Comparison of ENCODE assay signal across 1 cellular context in genomic region chr11:8907116-8907515, GRCh38.
TF ChIP-seq lines count a peak whose summit lies in the region.

No MANE protein-coding gene starts in this region.

TF ChIP-seq in A549, 52 proteins besides CTCF, POLR2A, EP300 and RAD21:
- TF ChIP-seq SMC3 (IDR thresholded peaks at IDR 0.05) (no peak), MAFK (IDR thresholded peaks at IDR 0.05; ENCODE audit: partially characterized antibody) (no peak), ZC3H11A (IDR thresholded peaks at IDR 0.05) (no peak), JUN (IDR thresholded peaks at IDR 0.05) (no peak), E2F6 (IDR thresholded peaks at IDR 0.05; ENCODE audit: borderline replicate concordance, low read depth) (no peak), CBX2 (IDR thresholded peaks at IDR 0.05; ENCODE audit: borderline replicate concordance, low read depth) (no peak), CHD2 (IDR thresholded peaks at IDR 0.05; ENCODE audit: low read length, partially characterized antibody) (no peak), RNF2 (IDR thresholded peaks at IDR 0.05; ENCODE audit: borderline replicate concordance, low read depth) (no peak), HMGXB4 (CRISPR knock-in tag; IDR thresholded peaks at IDR 0.05; ENCODE audit: borderline replicate concordance) (no peak), ZSCAN20 (CRISPR knock-in tag; IDR thresholded peaks at IDR 0.05) (no peak), SREBF2 (IDR thresholded peaks at IDR 0.05) (no peak), MYC (IDR thresholded peaks at IDR 0.05; ENCODE audit: borderline replicate concordance, low read length) (no peak), TP53 (CRISPR knock-in tag; IDR thresholded peaks at IDR 0.05) (no peak)
- TF ChIP-seq, protein P1, sequence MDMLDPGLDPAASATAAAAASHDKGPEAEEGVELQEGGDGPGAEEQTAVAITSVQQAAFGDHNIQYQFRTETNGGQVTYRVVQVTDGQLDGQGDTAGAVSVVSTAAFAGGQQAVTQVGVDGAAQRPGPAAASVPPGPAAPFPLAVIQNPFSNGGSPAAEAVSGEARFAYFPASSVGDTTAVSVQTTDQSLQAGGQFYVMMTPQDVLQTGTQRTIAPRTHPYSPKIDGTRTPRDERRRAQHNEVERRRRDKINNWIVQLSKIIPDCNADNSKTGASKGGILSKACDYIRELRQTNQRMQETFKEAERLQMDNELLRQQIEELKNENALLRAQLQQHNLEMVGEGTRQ (IDR thresholded peaks at IDR 0.05) = no peak
- TF ChIP-seq, protein P2, sequence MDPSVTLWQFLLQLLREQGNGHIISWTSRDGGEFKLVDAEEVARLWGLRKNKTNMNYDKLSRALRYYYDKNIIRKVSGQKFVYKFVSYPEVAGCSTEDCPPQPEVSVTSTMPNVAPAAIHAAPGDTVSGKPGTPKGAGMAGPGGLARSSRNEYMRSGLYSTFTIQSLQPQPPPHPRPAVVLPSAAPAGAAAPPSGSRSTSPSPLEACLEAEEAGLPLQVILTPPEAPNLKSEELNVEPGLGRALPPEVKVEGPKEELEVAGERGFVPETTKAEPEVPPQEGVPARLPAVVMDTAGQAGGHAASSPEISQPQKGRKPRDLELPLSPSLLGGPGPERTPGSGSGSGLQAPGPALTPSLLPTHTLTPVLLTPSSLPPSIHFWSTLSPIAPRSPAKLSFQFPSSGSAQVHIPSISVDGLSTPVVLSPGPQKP (IDR thresholded peaks at IDR 0.05; ENCODE audit: low read depth, low read length) = no peak
